In the genomic region with DNA sequence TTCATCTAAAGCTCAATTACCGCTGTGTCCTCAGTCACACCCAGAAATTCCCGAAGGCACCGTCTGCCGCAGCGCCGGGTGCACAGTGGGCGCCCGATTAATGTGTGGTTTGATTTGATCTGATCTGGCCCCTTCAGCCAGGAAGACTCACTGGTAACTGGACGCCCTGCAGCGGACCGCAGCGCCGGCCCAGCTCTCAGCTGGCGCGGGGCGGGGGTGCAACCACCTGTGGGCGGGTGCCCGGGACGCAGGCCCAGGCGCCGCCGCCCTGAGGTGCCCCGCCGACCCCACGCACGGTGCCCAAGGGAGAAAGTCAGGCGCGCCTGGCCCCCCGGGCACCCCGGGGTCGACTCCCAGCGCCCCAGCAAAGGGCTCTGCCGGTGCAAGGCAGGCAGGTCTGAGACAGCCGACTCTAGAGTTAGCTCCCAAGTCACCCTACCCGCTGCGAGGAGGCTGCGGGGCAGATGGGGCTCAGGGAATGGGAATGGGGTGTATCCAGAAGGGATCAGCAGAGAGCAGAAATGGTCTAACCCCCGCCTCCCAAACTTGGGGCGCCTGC, we compare ENCODE assay signal across 8 cellular contexts. TPM values are rescaled to one million over a fixed set of nuclear protein-coding genes. Genes with fewer than 3 reads are reported as not detected.
DNase-seq lines count a peak whose midpoint lies in the region; ATAC-seq, FAIRE-seq and TF ChIP-seq lines count a peak whose summit lies in the region.

No MANE protein-coding gene starts in this region.

- ATAC-seq in stimulated activated naive CD8-positive, alpha-beta T cell treated with anti-CD3 and anti-CD28 coated beads, Interleukin-15, Interleukin-2, amounts not matched to agents 100 U/mL and 50 U/mL, for 24 hours, result no peak
- ATAC-seq in HepG2, result peak; percentile 56

- CTCF ChIA-PET in HepG2 (lab: Yijun Ruan, JAX; ENCODE audit: low intra/inter-chr PET ratio, low total read pairs), result interaction anchor here (1.0 to 2.8 kb wide), 3 partner anchors 71 to 75 kb away, joined by 3 to 22 read pairs (median 19); no protein-coding TSS in a partner anchor

- no peak overlapping the region for H3K27ac Mint-ChIP-seq in stimulated activated naive CD8-positive, alpha-beta T cell treated with anti-CD3 and anti-CD28 coated beads, Interleukin-15, Interleukin-2, amounts not matched to agents 100 ng/mL and 50 ng/mL, for 24 hours

- H3K27ac ChIP-seq in HepG2 (ENCODE audit: extremely low read length, insufficient read depth, low read length), result no peak overlapping the region
- no peak overlapping the region for H3K27ac ChIP-seq in vagina

- no peak overlapping the region for H2AFZ ChIP-seq in HepG2 (ENCODE audit: low read length)

- in situ Hi-C loops in astrocyte of the cerebellum (cut with HindIII; ENCODE audit: low sequenced_read_pairs) (no loop called here), HepG2 (cut with HindIII; ENCODE audit: extremely low pct_ligation_motif_present, low pct_unique_long_range_greater_than_20kb) (loop anchor here (5.0 kb wide), 1 partner anchor 72 kb away; no protein-coding TSS in a partner anchor)

- H3K36me3 ChIP-seq in HepG2 (replicated peaks in 1 of 2; ENCODE audit: control insufficient read depth in 1 of 2, insufficient read depth in 2 of 2, low read length in 2 of 2) (no peaks in the 10 kb centered on the region), vagina (no peaks in the 10 kb centered on the region)

- H3K4me3 ChIP-seq in astrocyte of the cerebellum (ENCODE audit: low read depth, low read length) (peak overlapping the region; percentile 44), HepG2 (replicated peaks in 1 of 3; ENCODE audit: insufficient read depth in 1 of 3, low read depth in 2 of 3, low read length in 3 of 3) (peak overlapping the region; percentile 85 to 91 (median 90)), vagina (peak overlapping the region; percentile 30 to 42)

- intact Hi-C loops in HepG2 (cut with micrococcal nuclease; ENCODE audit: unreplicated experiment), result loop anchor here (1.0 kb wide), 2 partner anchors 12 to 69 kb away; no protein-coding TSS in a partner anchor
- intact Hi-C loops in vagina (cut with DNase I), result no loop called here

- H3K4me3 Mint-ChIP-seq in stimulated activated naive CD8-positive, alpha-beta T cell treated with anti-CD3 and anti-CD28 coated beads, Interleukin-15, Interleukin-2, amounts not matched to agents 100 ng/mL and 50 ng/mL, for 24 hours, result peak overlapping the region; percentile 65

- WGBS in HepG2 (ENCODE audit: low lambda C conversion rate), result 3% methylated on average over 12 of the region's 39 CpGs

- H3K4me1 Mint-ChIP-seq in stimulated activated naive CD8-positive, alpha-beta T cell treated with anti-CD3 and anti-CD28 coated beads, Interleukin-15, Interleukin-2, amounts not matched to agents 100 ng/mL and 50 ng/mL, for 24 hours (ENCODE audit: low read depth), result peaks cover 9% of the 10 kb centered on the region

- TF ChIP-seq POLR2A in HepG2 (IDR thresholded peaks at IDR 0.05; ENCODE audit: insufficient read depth in 1 of 2, low read depth in 2 of 2, low read length in 2 of 2) (no peak), vagina (IDR thresholded peaks at IDR 0.05) (no peak)

- H3K9ac ChIP-seq in HepG2 (ENCODE audit: insufficient read depth, low read depth, low read length), result peak overlapping the region; percentile 68

- peaks cover 78% of the 10 kb centered on the region for H3K27me3 Mint-ChIP-seq in stimulated activated naive CD8-positive, alpha-beta T cell treated with anti-CD3 and anti-CD28 coated beads, Interleukin-15, Interleukin-2, amounts not matched to agents 100 ng/mL and 50 ng/mL, for 24 hours

- peak overlapping the region; percentile 96 for H3K4me2 ChIP-seq in HepG2 (ENCODE audit: low read depth, low read length)

- H3K9me3 ChIP-seq in HepG2 (ENCODE audit: low read length), result no peaks in the 10 kb centered on the region
- no peaks in the 10 kb centered on the region for H3K9me3 ChIP-seq in vagina

- no peaks in the 10 kb centered on the region; a peak in 1 of 5 replicates for H3K27me3 ChIP-seq in HepG2 (ENCODE audit: control insufficient read depth in 1 of 2, insufficient read depth in 2 of 2, low read length in 2 of 2)
- H3K27me3 ChIP-seq in vagina, result no peaks in the 10 kb centered on the region

- no peak for TF ChIP-seq RAD21 in HepG2 (CRISPR knock-in tag; IDR thresholded peaks at IDR 0.05)

- no peak for TF ChIP-seq EP300 in HepG2 (IDR thresholded peaks at IDR 0.05; ENCODE audit: low read depth in 2 of 2, low read length in 2 of 2)
- no peak for TF ChIP-seq EP300 in HepG2 (CRISPR knock-in tag; IDR thresholded peaks at IDR 0.05; ENCODE audit: borderline replicate concordance)

- no peak for FAIRE-seq in HepG2 (lab: Jason Lieb, UNC)

- peaks cover 61% of the 10 kb centered on the region for H3K4me1 ChIP-seq in HepG2 (ENCODE audit: insufficient read depth, low read length)
- H3K4me1 ChIP-seq in vagina, result peaks cover 29% of the 10 kb centered on the region

- no peaks in the 10 kb centered on the region for H3K36me3 Mint-ChIP-seq in stimulated activated naive CD8-positive, alpha-beta T cell treated with anti-CD3 and anti-CD28 coated beads, Interleukin-15, Interleukin-2, amounts not matched to agents 100 ng/mL and 50 ng/mL, for 24 hours (ENCODE audit: low read depth)

- H4K20me1 ChIP-seq in HepG2 (ENCODE audit: insufficient read depth, low read length), result no peaks in the 10 kb centered on the region

- TF ChIP-seq CTCF in astrocyte of the cerebellum (IDR thresholded peaks at IDR 0.05; ENCODE audit: low read depth, low read length, missing control alignments) (no peak), HepG2 (CRISPR knock-in tag; IDR thresholded peaks at IDR 0.05) (no peak), vagina (IDR thresholded peaks at IDR 0.05) (no peak)

- peaks cover 46% of the 10 kb centered on the region for H3K79me2 ChIP-seq in HepG2 (ENCODE audit: insufficient read depth, low read length)

- no peaks in the 10 kb centered on the region for H3K9me3 Mint-ChIP-seq in stimulated activated naive CD8-positive, alpha-beta T cell treated with anti-CD3 and anti-CD28 coated beads, Interleukin-15, Interleukin-2, amounts not matched to agents 100 ng/mL and 50 ng/mL, for 24 hours

- DNase-seq in stimulated activated naive CD8-positive, alpha-beta T cell treated with anti-CD3 and anti-CD28 coated beads, Interleukin-15, Interleukin-2, amounts not matched to agents 100 U/mL and 50 U/mL, for 24 hours, result no peak
- no peak for DNase-seq in astrocyte of the cerebellum (ENCODE audit: low read depth)
- no peak for DNase-seq in HepG2 (ENCODE audit: low spot score)
- DNase-seq in vagina (ENCODE audit: extremely low spot score in 2 of 2), result no peak
- no peak for DNase-seq in stimulated activated CD4-positive, alpha-beta T cell treated with anti-CD3 and anti-CD28 coated beads, Interleukin-4, amount 100 ng/mL, for 4 hours
- DNase-seq in cortex of kidney (lab: John Stamatoyannopoulos, UW), result no peak
- DNase-seq in activated CD4-positive, alpha-beta T cell treated with anti-CD3 and anti-CD28 coated beads, Interleukin-2, amount 50 U/mL, for 4 hours, result no peak

- POLR2A ChIA-PET in HepG2 (lab: Yijun Ruan, JAX), result interaction anchor here (0.7 to 2.7 kb wide), 7 partner anchors 8 to 136 kb away, joined by 3 to 13 read pairs (median 4); no protein-coding TSS in a partner anchor

- no TSS peak for BruUV-seq in HepG2 (replicated peaks; lab: Mats Ljungman, UMichigan)

TF ChIP-seq in HepG2, 621 proteins besides CTCF, POLR2A, EP300 and RAD21 (continues in another document):
- TF ChIP-seq CBX5 (CRISPR knock-in tag; IDR thresholded peaks at IDR 0.05; ENCODE audit: borderline replicate concordance) (no peak), ZNF543 (CRISPR knock-in tag; IDR thresholded peaks at IDR 0.05) (0 out of 2 replicates have a peak, but pooled peaks have one; percentile 27), ZNF441 (CRISPR knock-in tag; IDR thresholded peaks at IDR 0.05; ENCODE audit: borderline replicate concordance) (no peak)
- TF ChIP-seq, protein P1, sequence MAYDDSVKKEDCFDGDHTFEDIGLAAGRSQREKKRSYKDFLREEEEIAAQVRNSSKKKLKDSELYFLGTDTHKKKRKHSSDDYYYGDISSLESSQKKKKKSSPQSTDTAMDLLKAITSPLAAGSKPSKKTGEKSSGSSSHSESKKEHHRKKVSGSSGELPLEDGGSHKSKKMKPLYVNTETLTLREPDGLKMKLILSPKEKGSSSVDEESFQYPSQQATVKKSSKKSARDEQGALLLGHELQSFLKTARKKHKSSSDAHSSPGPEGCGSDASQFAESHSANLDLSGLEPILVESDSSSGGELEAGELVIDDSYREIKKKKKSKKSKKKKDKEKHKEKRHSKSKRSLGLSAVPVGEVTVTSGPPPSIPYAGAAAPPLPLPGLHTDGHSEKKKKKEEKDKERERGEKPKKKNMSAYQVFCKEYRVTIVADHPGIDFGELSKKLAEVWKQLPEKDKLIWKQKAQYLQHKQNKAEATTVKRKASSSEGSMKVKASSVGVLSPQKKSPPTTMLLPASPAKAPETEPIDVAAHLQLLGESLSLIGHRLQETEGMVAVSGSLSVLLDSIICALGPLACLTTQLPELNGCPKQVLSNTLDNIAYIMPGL (CRISPR knock-in tag; IDR thresholded peaks at IDR 0.05; ENCODE audit: borderline replicate concordance in 1 of 2, low read depth in 1 of 2), result peak in 1 of 2 experiments; percentile 40; a peak in 2 of 4 replicates

RNA-seq across cellular contexts. Expression of a gene that starts 1.7 kb away (rescaled TPM):
- total RNA-seq in HepG2 (2016; rRNA removed; fragmentation: Illumina TruSeq; extraction: Trizol), result 22.1 and 25.7 TPM in 2 replicates
- 6.6 and 7.8 TPM in 2 replicates for total RNA-seq in HepG2 (2016; cell fraction: cytosol; rRNA removed; fragmentation: Illumina TruSeq; extraction: Trizol; ENCODE audit: low read depth)
- 22.0 TPM in 2 replicates for total RNA-seq in HepG2 (2016; cell fraction: insoluble cytoplasmic fraction; rRNA removed; fragmentation: Illumina TruSeq; extraction: Trizol)
- total RNA-seq in HepG2 (2016; cell fraction: membrane; rRNA removed; fragmentation: Illumina TruSeq; extraction: Trizol), result 24.1 and 27.0 TPM in 2 replicates
- total RNA-seq in HepG2 (2016; cell fraction: nucleus; rRNA removed; fragmentation: Illumina TruSeq; extraction: Trizol), result 16.1 and 18.9 TPM in 2 replicates
- polyA plus RNA-seq in HepG2 (2011; rRNA removed), result 15.1 and 17.6 TPM in 2 replicates
- 8.9 and 12.7 TPM in 2 replicates for polyA plus RNA-seq in HepG2 (2011; cell fraction: cytosol; rRNA removed)
- polyA plus RNA-seq in HepG2 (2011; cell fraction: nucleus; rRNA removed), result 8.2 and 9.7 TPM in 2 replicates
- polyA plus RNA-seq in HepG2 (2012), result 15.0 and 16.1 TPM in 2 replicates
- polyA plus RNA-seq in HepG2 (2016; cell fraction: cytosol; fragmentation: Illumina TruSeq; extraction: Trizol; ENCODE audit: low read depth), result 7.5 and 8.4 TPM in 2 replicates
- polyA plus RNA-seq in HepG2 (2016; cell fraction: insoluble cytoplasmic fraction; fragmentation: Illumina TruSeq; extraction: Trizol; ENCODE audit: low read depth), result 26.8 and 28.4 TPM in 2 replicates
- polyA plus RNA-seq in HepG2 (2016; cell fraction: membrane; fragmentation: Illumina TruSeq; extraction: Trizol; ENCODE audit: low read depth), result 20.6 and 23.6 TPM in 2 replicates
- polyA plus RNA-seq in HepG2 (2016; cell fraction: nucleus; fragmentation: Illumina TruSeq; extraction: Trizol; ENCODE audit: insufficient read depth, low read depth), result 23.9 and 24.1 TPM in 2 replicates
- polyA minus RNA-seq in HepG2 (2011; rRNA and poly(A)+ RNA removed; ENCODE audit: low replicate concordance), result 8.0 and 15.3 TPM in 2 replicates
- polyA minus RNA-seq in HepG2 (2011; cell fraction: cytosol; rRNA and poly(A)+ RNA removed), result 10.9 and 14.4 TPM in 2 replicates
- 20.1 and 23.4 TPM in 2 replicates for polyA minus RNA-seq in HepG2 (2011; cell fraction: nucleus; rRNA and poly(A)+ RNA removed)
- 4.7 TPM for total RNA-seq in vagina

Comparison
In these comparisons a context has a peak if more than half of its experiments do, and no peak if none do; other contexts are left out.
1. H3K4me3 ChIP-seq: peak in every context shown above with its lines; median percentile 90 in HepG2; 44 in astrocyte of the cerebellum; 36 in vagina.